In genomic region chr6:11479296-11479695, GRCh38 we compare ENCODE assay signal across 21 cellular contexts. TPM values are rescaled to one million over a fixed set of nuclear protein-coding genes. Genes with fewer than 3 reads are reported as not detected.
DNase-seq lines count a peak whose midpoint lies in the region; ATAC-seq, FAIRE-seq and TF ChIP-seq lines count a peak whose summit lies in the region.
"Had no signal": no experiment of that assay in that cellular context is flagged by ENCODE, and none has a peak within 500 bp of the region (broad histone marks: within the 10 kb centered on the region; RNA-seq: fewer than 3 reads in every experiment).

No MANE protein-coding gene starts in this region.

- H2BK120ac ChIP-seq in neuronal stem cell (ENCODE audit: low read depth, low read length) = no peak overlapping the region

- H3K4me2 ChIP-seq in neuronal stem cell (ENCODE audit: insufficient read depth, low read length, poor library complexity, severe bottlenecking) = no peak overlapping the region
- H3K4me2 ChIP-seq: BLaER1 had no signal

- FAIRE-seq in GM19239 (lab: Jason Lieb, UNC) (peak; percentile 54), TTC549 (lab: Jason Lieb, UNC) (peak; percentile 99)
- FAIRE-seq: A204.1, D721Med, GM12878, H54 had no signal

- H3K9ac ChIP-seq in neuronal stem cell (ENCODE audit: low read depth, low read length, poor library complexity) = no peak overlapping the region
- H3K9ac ChIP-seq: BLaER1 had no signal

- H3K27me3 ChIP-seq in upper lobe of left lung = no peaks in the 10 kb centered on the region
- H3K27me3 ChIP-seq in neuronal stem cell (ENCODE audit: control insufficient read depth in 3 of 3, insufficient read depth in 3 of 3, low read depth in 1 of 3, low read length in 3 of 3) = no peaks in the 10 kb centered on the region
- H3K27me3 ChIP-seq: BLaER1 had no signal

- H3K14ac ChIP-seq in neuronal stem cell (ENCODE audit: low read length) = no peak overlapping the region

- ATAC-seq in upper lobe of left lung (ENCODE audit: low FRiP score in 2 of 2) = no peak
- no peak for ATAC-seq in GM18861 (IDR thresholded peaks at IDR 0.05; ENCODE audit: unreplicated experiment)
- ATAC-seq: CD8-positive, alpha-beta T cell; GM12878 had no signal

- DNase-seq in GM19239 (ENCODE audit: insufficient read length, low spot score) (no peak), renal cortical epithelial cell (ENCODE audit: low read depth) (peak; percentile 85), upper lobe of left lung (no peak), neuronal stem cell (ENCODE audit: low spot score) (no peak)
- DNase-seq: Caco-2; CD4-positive, CD25-positive, alpha-beta regulatory T cell; CD8-positive, alpha-beta T cell; DMS 273 treated with DMSO at 0.1 percent for 48 hours; DMS79; EL; GDM1; GOT3 had no signal

- no peak overlapping the region for H2BK12ac ChIP-seq in neuronal stem cell (ENCODE audit: low read length)

- H3K27ac ChIP-seq in upper lobe of left lung = no peak overlapping the region
- no peak overlapping the region for H3K27ac ChIP-seq in neuronal stem cell (replicated peaks; ENCODE audit: low read length)
- H3K27ac ChIP-seq: BLaER1, C4-2B had no signal

- no peak overlapping the region for H3K18ac ChIP-seq in neuronal stem cell (ENCODE audit: low read length)

- no peak overlapping the region for H4K8ac ChIP-seq in neuronal stem cell (ENCODE audit: low read depth, low read length)

- no peaks in the 10 kb centered on the region for H3K79me1 ChIP-seq in neuronal stem cell (ENCODE audit: low read depth, low read length)

- 82 to 84% methylated on average over 1 of the region's 1 CpG for WGBS in upper lobe of left lung, 2 donors
- WGBS in neuronal stem cell (ENCODE audit: extremely low coverage in 2 of 2, insufficient read length in 2 of 2, insufficient replicate concordance in 1 of 2), 2 donors = no CpG with 5 or more reads among the region's 1 CpG

- H3K36me3 ChIP-seq in upper lobe of left lung = no peaks in the 10 kb centered on the region
- H3K36me3 ChIP-seq in neuronal stem cell (replicated peaks in 1 of 2; ENCODE audit: control insufficient read depth in 2 of 2, insufficient read depth in 2 of 2, low read length in 2 of 2) = no peaks in the 10 kb centered on the region
- H3K36me3 ChIP-seq: BLaER1, HAP-1 had no signal

- H3K4me3 ChIP-seq in upper lobe of left lung = no peak overlapping the region
- no peak overlapping the region for H3K4me3 ChIP-seq in neuronal stem cell (ENCODE audit: low read length in 2 of 2)
- H3K4me3 ChIP-seq: BLaER1, GM12878, HAP-1 had no signal

- H2AFZ ChIP-seq in neuronal stem cell (ENCODE audit: low read length) = no peak overlapping the region

- H2AK5ac ChIP-seq in neuronal stem cell (ENCODE audit: low read depth, low read length) = no peak overlapping the region

- TF ChIP-seq POLR2A in upper lobe of left lung (IDR thresholded peaks at IDR 0.05) = no peak

- H3K4me1 ChIP-seq in upper lobe of left lung (peaks cover 0 to 15% (median 3%) of the 10 kb centered on the region in 4 donors), neuronal stem cell (ENCODE audit: control insufficient read depth in 2 of 2, insufficient read depth in 1 of 2, low read depth in 1 of 2, low read length in 2 of 2) (peaks cover 0 to 3% of the 10 kb centered on the region in 2 donors)
- H3K4me1 ChIP-seq: BLaER1 had no signal

- no peak for TF ChIP-seq EP300 in upper lobe of left lung (IDR thresholded peaks at IDR 0.05)

- H3K23ac ChIP-seq in neuronal stem cell (ENCODE audit: low read depth, low read length, poor library complexity) = no peak overlapping the region

- no peak overlapping the region for H2BK5ac ChIP-seq in neuronal stem cell (ENCODE audit: low read length)

- TF ChIP-seq CTCF in upper lobe of left lung (IDR thresholded peaks at IDR 0.05) = no peak

- H2BK15ac ChIP-seq in neuronal stem cell (ENCODE audit: low read length) = no peak overlapping the region

- no peaks in the 10 kb centered on the region for H3K9me3 ChIP-seq in upper lobe of left lung
- H3K9me3 ChIP-seq in neuronal stem cell (replicated peaks in 1 of 2; ENCODE audit: control insufficient read depth in 2 of 2, insufficient read depth in 1 of 2, low read depth in 1 of 2, low read length in 2 of 2) = no peaks in the 10 kb centered on the region
- H3K9me3 ChIP-seq: BLaER1, HAP-1 had no signal

- H4K91ac ChIP-seq in neuronal stem cell (ENCODE audit: low read depth, low read length, poor library complexity) = no peak overlapping the region

- no peak overlapping the region for H3K4ac ChIP-seq in neuronal stem cell (ENCODE audit: low read length)

RNA-seq across cellular contexts. Expression of gene TMEM170B, which starts 58.3 kb away (rescaled TPM):
- 1.1 and 1.6 TPM in 2 replicates for total RNA-seq in renal cortical epithelial cell
- 10 to 100 TPM in 1 of 6 donors, 1 to 10 TPM in 5; 3.0 to 12.9 (median 6.0) TPM for total RNA-seq in upper lobe of left lung
- polyA plus RNA-seq in neuronal stem cell (2013, experiment 1 of 2) = 13.1 TPM
- 13.0 TPM for polyA plus RNA-seq in neuronal stem cell (2013, experiment 2 of 2)
